In genomic region chr1:199041173-199041914, GRCh38 we compare ENCODE assay signal across 9 cellular contexts.
DNase-seq lines count a peak whose midpoint lies in the region; ATAC-seq and TF ChIP-seq lines count a peak whose summit lies in the region.
"Had no signal": no experiment of that assay in that cellular context is flagged by ENCODE, and none has a peak within 500 bp of the region (broad histone marks: within the 10 kb centered on the region; RNA-seq: fewer than 3 reads in every experiment).

No MANE protein-coding gene starts in this region.

- H3K9ac ChIP-seq in DND-41 (ENCODE audit: low read depth, low read length): peak overlapping the region; percentile 74

- H3K27ac ChIP-seq in DND-41 (ENCODE audit: low read length) (peak overlapping the region; percentile 99), right atrium auricular region (no peak overlapping the region), transverse colon (no peak overlapping the region)

- H3K4me1 Mint-ChIP-seq in activated naive CD8-positive, alpha-beta T cell (ENCODE audit: low read depth): peaks cover 33% of the 10 kb centered on the region
- H3K4me1 Mint-ChIP-seq: brain had no signal

- peak overlapping the region; percentile 54 for H3K27ac Mint-ChIP-seq in activated naive CD8-positive, alpha-beta T cell
- H3K27ac Mint-ChIP-seq: brain had no signal

- no peaks in the 10 kb centered on the region for H3K9me3 ChIP-seq in DND-41 (ENCODE audit: insufficient read depth, low read length, severe bottlenecking)
- H3K9me3 ChIP-seq in right atrium auricular region: no peaks in the 10 kb centered on the region
- no peaks in the 10 kb centered on the region for H3K9me3 ChIP-seq in transverse colon

- no peaks in the 10 kb centered on the region for H4K20me1 ChIP-seq in DND-41 (ENCODE audit: insufficient read depth, low read length)

- H3K4me2 ChIP-seq in DND-41 (ENCODE audit: insufficient read depth, low read length): peak overlapping the region; percentile 41

- intact Hi-C loops in transverse colon (cut with DNase I; ENCODE audit: low total_unique reads): no loop called here

- DNase-seq in DND-41: peak; percentile 81
- DNase-seq in right atrium auricular region (ENCODE audit: low spot score): no peak
- no peak for DNase-seq in activated CD4-positive, CD25-positive, alpha-beta regulatory T cell treated with anti-CD3 and anti-CD28 coated beads, Interleukin-2, amount 50 U/mL, for 72 hours
- DNase-seq in transverse colon: no peak
- DNase-seq in NCI-H524 treated with DMSO at 0.1 percent for 48 hours (lab: John Stamatoyannopoulos, UW): no peak

- no peaks in the 10 kb centered on the region for H3K36me3 Mint-ChIP-seq in activated naive CD8-positive, alpha-beta T cell
- H3K36me3 Mint-ChIP-seq: brain had no signal

- in situ Hi-C loops in transverse colon (cut with MboI; ENCODE audit: low pct_ligation_motif_present in 1 of 4, low pct_unique_long_range_greater_than_20kb in 1 of 4, low sequenced_read_pairs in 3 of 4): no loop called here

- H3K36me3 ChIP-seq in DND-41 (ENCODE audit: insufficient read depth, low read length) (no peaks in the 10 kb centered on the region; the same call in 1 of the 2 replicates), right atrium auricular region (no peaks in the 10 kb centered on the region), transverse colon (no peaks in the 10 kb centered on the region)

- H3K4me3 ChIP-seq in DND-41 (ENCODE audit: low read depth in 1 of 2, low read length in 2 of 2): no peak overlapping the region
- H3K4me3 ChIP-seq in right atrium auricular region: no peak overlapping the region
- H3K4me3 ChIP-seq in transverse colon: no peak overlapping the region

- no peak overlapping the region for H2AFZ ChIP-seq in DND-41 (ENCODE audit: low read depth, low read length)

- H3K4me1 ChIP-seq in DND-41 (ENCODE audit: insufficient read depth, low read length) (peaks cover 95% of the 10 kb centered on the region), right atrium auricular region (no peaks in the 10 kb centered on the region), transverse colon (no peaks in the 10 kb centered on the region)

- H3K9me3 Mint-ChIP-seq in activated naive CD8-positive, alpha-beta T cell (ENCODE audit: low read depth): no peaks in the 10 kb centered on the region
- H3K9me3 Mint-ChIP-seq: brain had no signal

- no peak for TF ChIP-seq EP300 in transverse colon (IDR thresholded peaks at IDR 0.05; ENCODE audit: low read depth)

- ATAC-seq in DND-41 (ENCODE audit: insufficient read depth, low read depth) (peak; percentile 78), GM19468 (IDR thresholded peaks at IDR 0.05; ENCODE audit: extremely low read depth, unreplicated experiment) (peak; percentile 95), HG03521 (IDR thresholded peaks at IDR 0.05; ENCODE audit: unreplicated experiment) (peak; percentile 97)

- H3K27me3 Mint-ChIP-seq in activated naive CD8-positive, alpha-beta T cell: no peaks in the 10 kb centered on the region
- H3K27me3 Mint-ChIP-seq: brain had no signal

- peak overlapping the region; percentile 49 for H3K4me3 Mint-ChIP-seq in activated naive CD8-positive, alpha-beta T cell
- H3K4me3 Mint-ChIP-seq: brain had no signal

- H3K27me3 ChIP-seq in DND-41 (ENCODE audit: insufficient read depth, low read length, poor library complexity): no peaks in the 10 kb centered on the region
- H3K27me3 ChIP-seq in right atrium auricular region: no peaks in the 10 kb centered on the region
- no peaks in the 10 kb centered on the region for H3K27me3 ChIP-seq in transverse colon

- TF ChIP-seq POLR2A in transverse colon (IDR thresholded peaks at IDR 0.05): no peak

- peaks cover 84% of the 10 kb centered on the region for H3K79me2 ChIP-seq in DND-41 (ENCODE audit: insufficient read depth, low read length)

- TF ChIP-seq CTCF in DND-41 (IDR thresholded peaks at IDR 0.05; ENCODE audit: borderline replicate concordance, extremely low read depth, low read length, poor library complexity, severe bottlenecking) (no peak), right atrium auricular region (IDR thresholded peaks at IDR 0.05) (no peak), transverse colon (IDR thresholded peaks at IDR 0.05) (no peak)

- WGBS in transverse colon (ENCODE audit: low coverage in 1 of 2), 2 donors: 21 to 27% methylated on average over 4 of the region's 4 CpGs
